21 cellular contexts compared by ENCODE assay signal in the genomic region with DNA sequence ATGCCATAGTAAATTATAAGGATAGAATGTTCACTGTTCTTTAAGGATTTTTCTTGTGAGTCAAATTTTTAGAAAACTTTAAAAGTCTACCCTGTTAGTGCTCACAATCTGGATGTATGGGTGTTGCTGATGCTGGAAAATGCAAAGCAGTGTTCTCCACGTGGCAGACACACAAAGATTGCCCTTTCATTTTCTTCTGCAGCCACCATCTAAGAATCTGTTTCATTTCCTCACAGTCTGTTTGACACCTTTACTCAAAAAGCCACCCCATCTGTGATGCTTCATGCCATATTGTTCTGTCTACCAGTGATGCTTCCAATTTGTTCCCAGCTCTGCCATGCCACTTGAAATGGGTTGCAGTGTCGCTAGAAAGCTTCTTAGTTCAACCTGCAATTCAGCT.
DNase-seq lines count a peak whose midpoint lies in the region; ATAC-seq and TF ChIP-seq lines count a peak whose summit lies in the region.
"Had no signal": no experiment of that assay in that cellular context is flagged by ENCODE, and none has a peak within 500 bp of the region (broad histone marks: within the 10 kb centered on the region; RNA-seq: fewer than 3 reads in every experiment).

No MANE protein-coding gene starts in this region.

- H3K36me3 ChIP-seq in GM23248 (ENCODE audit: low read depth) = no peaks in the 10 kb centered on the region
- no peaks in the 10 kb centered on the region for H3K36me3 ChIP-seq in esophagus squamous epithelium
- H3K36me3 ChIP-seq: BLaER1, breast epithelium, right atrium auricular region, tibial nerve had no signal

- TF ChIP-seq POLR2A in esophagus squamous epithelium (IDR thresholded peaks at IDR 0.05) = no peak

- no peaks in the 10 kb centered on the region for H3K36me3 Mint-ChIP-seq in stimulated activated memory B cell treated with anti-CD40 and anti-IgM and Interleukin-4, amounts not matched to agents 10 μg/mL and 1 μg/mL and 100 μg/mL, for 72 hours
- H3K36me3 Mint-ChIP-seq: activated naive CD8-positive, alpha-beta T cell treated with anti-CD3 and anti-CD28 coated beads for 36 hours had no signal

- H3K4me2 ChIP-seq in GM23248 (ENCODE audit: unreplicated experiment) = no peak overlapping the region
- H3K4me2 ChIP-seq: BLaER1 had no signal

- no peak overlapping the region for H3K4me3 ChIP-seq in GM23248
- H3K4me3 ChIP-seq in esophagus squamous epithelium = no peak overlapping the region
- H3K4me3 ChIP-seq: BLaER1, breast epithelium, lung, right atrium auricular region, tibial nerve had no signal

- H3F3A ChIP-seq in GM23248 (ENCODE audit: insufficient read depth) = peaks cover 20% of the 10 kb centered on the region; the same call in 1 of the 2 replicates

- no peaks in the 10 kb centered on the region for H3K9me2 ChIP-seq in GM23248 (ENCODE audit: insufficient read depth)

- DNase-seq in GM23248 (no peak), middle frontal gyrus (ENCODE audit: extremely low spot score, low spot score) (peak; percentile 19), esophagus squamous epithelium (lab: John Stamatoyannopoulos, UW) (no peak), SHP77 treated with DMSO at 0.1 percent for 48 hours (lab: John Stamatoyannopoulos, UW) (no peak)
- DNase-seq: activated CD8-positive, alpha-beta memory T cell treated with anti-CD3 and anti-CD28 coated beads, Interleukin-2, amount 50 U/mL, for 48 hours; activated naive CD8-positive, alpha-beta T cell treated with anti-CD3 and anti-CD28 coated beads for 36 hours; effector CD8-positive, alpha-beta T cell; NCI-H187; NCI-H524 treated with DMSO at 0.1 percent for 48 hours; T-helper 1 cell had no signal

- in situ Hi-C loops in GM23248 (cut with MboI) = no loop called here

- intact Hi-C loops in esophagus squamous epithelium (cut with DNase I) = no loop called here

- H3K4me1 Mint-ChIP-seq in stimulated activated memory B cell treated with anti-CD40 and anti-IgM and Interleukin-4, amounts not matched to agents 10 μg/mL and 1 μg/mL and 100 μg/mL, for 72 hours = peaks cover 9% of the 10 kb centered on the region
- H3K4me1 Mint-ChIP-seq: activated naive CD8-positive, alpha-beta T cell treated with anti-CD3 and anti-CD28 coated beads for 36 hours had no signal

- no peaks in the 10 kb centered on the region for H3K9me3 Mint-ChIP-seq in stimulated activated memory B cell treated with anti-CD40 and anti-IgM and Interleukin-4, amounts not matched to agents 10 μg/mL and 1 μg/mL and 100 μg/mL, for 72 hours
- H3K9me3 Mint-ChIP-seq: activated naive CD8-positive, alpha-beta T cell treated with anti-CD3 and anti-CD28 coated beads for 36 hours had no signal

- H3K4me1 ChIP-seq in GM23248 (ENCODE audit: insufficient read depth) = peaks cover 24% of the 10 kb centered on the region
- peaks cover 0 to 12% (median 0%) of the 10 kb centered on the region in 3 donors for H3K4me1 ChIP-seq in esophagus squamous epithelium
- H3K4me1 ChIP-seq: BLaER1, breast epithelium, right atrium auricular region, tibial nerve had no signal

- no peak overlapping the region for H3K27ac Mint-ChIP-seq in stimulated activated memory B cell treated with anti-CD40 and anti-IgM and Interleukin-4, amounts not matched to agents 10 μg/mL and 1 μg/mL and 100 μg/mL, for 72 hours
- H3K27ac Mint-ChIP-seq: activated naive CD8-positive, alpha-beta T cell treated with anti-CD3 and anti-CD28 coated beads for 36 hours had no signal

- H3K79me2 ChIP-seq in GM23248 (ENCODE audit: insufficient read depth) = no peaks in the 10 kb centered on the region

- H3K27ac ChIP-seq in GM23248 (no peak overlapping the region), esophagus squamous epithelium (no peak overlapping the region)
- H3K27ac ChIP-seq: BLaER1, breast epithelium, right atrium auricular region, RWPE1, tibial nerve had no signal

- H4K20me1 ChIP-seq in GM23248 (ENCODE audit: insufficient read depth) = no peaks in the 10 kb centered on the region
- H4K20me1 ChIP-seq: BLaER1 had no signal

- H3K4me3 Mint-ChIP-seq in stimulated activated memory B cell treated with anti-CD40 and anti-IgM and Interleukin-4, amounts not matched to agents 10 μg/mL and 1 μg/mL and 100 μg/mL, for 72 hours = no peak overlapping the region
- H3K4me3 Mint-ChIP-seq: activated naive CD8-positive, alpha-beta T cell treated with anti-CD3 and anti-CD28 coated beads for 36 hours had no signal

- ATAC-seq in GM19025 (IDR thresholded peaks at IDR 0.05; ENCODE audit: low read depth, unreplicated experiment) (peak; percentile 68), HG03439 (IDR thresholded peaks at IDR 0.05; ENCODE audit: unreplicated experiment) (peak; percentile 53), HG02884 (IDR thresholded peaks at IDR 0.05; ENCODE audit: unreplicated experiment) (no peak)
- no peak for ATAC-seq in stimulated activated memory B cell treated with anti-CD40 and anti-IgM and Interleukin-4, amounts not matched to agents 10 μg/mL and 1 μg/mL and 100 μg/mL, for 72 hours
- ATAC-seq: activated CD4-positive, CD25-positive, alpha-beta regulatory T cell treated with anti-CD3 and anti-CD28 coated beads, Interleukin-2, amount 50 U/mL, for 24 hours had no signal

- WGBS in GM23248 (ENCODE audit: low coverage in 1 of 2, low lambda C conversion rate in 2 of 2, missing lambda C conversion rate in 2 of 2), 2 experiments = 15 to 20% methylated on average over 2 of the region's 2 CpGs
- WGBS in esophagus squamous epithelium, 2 donors = 77 to 78% methylated on average over 2 of the region's 2 CpGs

- H3K27me3 ChIP-seq in GM23248 (replicated peaks; ENCODE audit: insufficient read depth) = no peaks in the 10 kb centered on the region
- no peaks in the 10 kb centered on the region for H3K27me3 ChIP-seq in esophagus squamous epithelium
- H3K27me3 ChIP-seq: BLaER1, breast epithelium, right atrium auricular region, tibial nerve had no signal

- TF ChIP-seq CTCF in esophagus squamous epithelium (IDR thresholded peaks at IDR 0.05) = no peak

- no peaks in the 10 kb centered on the region for H3K27me3 Mint-ChIP-seq in stimulated activated memory B cell treated with anti-CD40 and anti-IgM and Interleukin-4, amounts not matched to agents 10 μg/mL and 1 μg/mL and 100 μg/mL, for 72 hours
- H3K27me3 Mint-ChIP-seq: activated naive CD8-positive, alpha-beta T cell treated with anti-CD3 and anti-CD28 coated beads for 36 hours had no signal

- no peak overlapping the region for H3K9ac ChIP-seq in GM23248
- H3K9ac ChIP-seq: BLaER1 had no signal

- no peaks in the 10 kb centered on the region for H3K9me3 ChIP-seq in GM23248 (ENCODE audit: low read depth)
- no peaks in the 10 kb centered on the region for H3K9me3 ChIP-seq in esophagus squamous epithelium
- H3K9me3 ChIP-seq: BLaER1, breast epithelium, right atrium auricular region, tibial nerve had no signal

- peak overlapping the region; percentile 51 for H2AFZ ChIP-seq in GM23248

Comparison
In these comparisons a context has a peak if more than half of its experiments do, and no peak if none do; other contexts are left out.
1. ATAC-seq: peak in GM19025 (single experiment) and HG03439 (single experiment); none in HG02884 (single experiment) and stimulated activated memory B cell treated with anti-CD40 and anti-IgM and Interleukin-4, amounts not matched to agents 10 μg/mL and 1 μg/mL and 100 μg/mL, for 72 hours (single experiment).